2 cellular contexts compared by ENCODE assay signal in genomic region chr6:124961468-124961783, GRCh38.
TF ChIP-seq lines count a peak whose summit lies in the region.

No MANE protein-coding gene starts in this region.

TF ChIP-seq in A549, 52 proteins besides CTCF, POLR2A, EP300 and RAD21 (continued from another document):
- no peak for TF ChIP-seq GATA3 (IDR thresholded peaks at IDR 0.05; ENCODE audit: borderline replicate concordance)
- no peak for TF ChIP-seq MYC (IDR thresholded peaks at IDR 0.05; ENCODE audit: borderline replicate concordance, low read length)
- no peak for TF ChIP-seq RFX5 (IDR thresholded peaks at IDR 0.05)
- TF ChIP-seq RNF2 (IDR thresholded peaks at IDR 0.05; ENCODE audit: borderline replicate concordance, low read depth), result no peak

TF ChIP-seq in H1, 55 proteins besides CTCF, POLR2A, EP300 and RAD21 (continued from another document):
- no peak for TF ChIP-seq TCF12 (IDR thresholded peaks at IDR 0.05; ENCODE audit: low read depth, low read length)
- TF ChIP-seq RBBP5 (IDR thresholded peaks at IDR 0.05; ENCODE audit: borderline replicate concordance, low read depth, low read length), result no peak
- TF ChIP-seq CHD2 (IDR thresholded peaks at IDR 0.05; ENCODE audit: low read length), result no peak
- TF ChIP-seq POU5F1 (IDR thresholded peaks at IDR 0.05; ENCODE audit: low read depth, low read length), result no peak
- no peak for TF ChIP-seq NANOG (IDR thresholded peaks at IDR 0.05; ENCODE audit: insufficient read depth, low read depth, low read length, poor library complexity, severe bottlenecking)
- TF ChIP-seq KDM4A (IDR thresholded peaks at IDR 0.05; ENCODE audit: low read depth, low read length, severe bottlenecking), result no peak
- TF ChIP-seq HDAC6 (IDR thresholded peaks at IDR 0.05; ENCODE audit: low read depth, low read length), result no peak
- no peak for TF ChIP-seq TAF1 (IDR thresholded peaks at IDR 0.05; ENCODE audit: low read depth, low read length)
- TF ChIP-seq SUZ12 (IDR thresholded peaks at IDR 0.05; ENCODE audit: low read length), result no peak
- TF ChIP-seq TBP (IDR thresholded peaks at IDR 0.05; ENCODE audit: low read depth, low read length), result no peak
- TF ChIP-seq BRCA1 (IDR thresholded peaks at IDR 0.05; ENCODE audit: low read depth, low read length), result no peak
- TF ChIP-seq KDM5A (IDR thresholded peaks at IDR 0.05; ENCODE audit: low read length), result no peak
- no peak for TF ChIP-seq BACH1 (IDR thresholded peaks at IDR 0.05; ENCODE audit: low read length)
- no peak for TF ChIP-seq RNF2 (IDR thresholded peaks at IDR 0.05; ENCODE audit: borderline replicate concordance, low read depth, low read length, missing control alignments, poor library complexity, severe bottlenecking)
- no peak for TF ChIP-seq NRF1 (IDR thresholded peaks at IDR 0.05; ENCODE audit: low read depth, low read length)
- no peak for TF ChIP-seq SIX5 (IDR thresholded peaks at IDR 0.05; ENCODE audit: low read depth, low read length)
